ENCODE assay signal across 8 cellular contexts in genomic region chr5:179461576-179461975, GRCh38.
"Had no signal": no experiment of that assay in that cellular context is flagged by ENCODE, and none has a peak within 500 bp of the region (broad histone marks: within the 10 kb centered on the region; RNA-seq: fewer than 3 reads in every experiment).

No MANE protein-coding gene starts in this region.

- FAIRE-seq: HepG2 had no signal

- H3K36me3 Mint-ChIP-seq: IgD-negative memory B cell had no signal

- ATAC-seq: GM23338, HCT116, HepG2 had no signal

- H3K4me1 ChIP-seq: HAP-1 had no signal

- H3K4me3 ChIP-seq: GM23338, HAP-1 had no signal

- H3K4me3 Mint-ChIP-seq: GM23338, HFFc6 had no signal

- H3K4me1 Mint-ChIP-seq: GM23338 had no signal

- DNase-seq: H7, HFFc6 had no signal

- H2AFZ ChIP-seq: GM23338 had no signal

- H3K36me3 ChIP-seq: HAP-1 had no signal

- H3K4me2 ChIP-seq: GM23338 had no signal

- H3K27ac Mint-ChIP-seq: GM23338, HFFc6, IgD-negative memory B cell had no signal

- H3K9me3 ChIP-seq: HAP-1 had no signal

- H3K27ac ChIP-seq: HL-60 had no signal
